In the genomic region with DNA sequence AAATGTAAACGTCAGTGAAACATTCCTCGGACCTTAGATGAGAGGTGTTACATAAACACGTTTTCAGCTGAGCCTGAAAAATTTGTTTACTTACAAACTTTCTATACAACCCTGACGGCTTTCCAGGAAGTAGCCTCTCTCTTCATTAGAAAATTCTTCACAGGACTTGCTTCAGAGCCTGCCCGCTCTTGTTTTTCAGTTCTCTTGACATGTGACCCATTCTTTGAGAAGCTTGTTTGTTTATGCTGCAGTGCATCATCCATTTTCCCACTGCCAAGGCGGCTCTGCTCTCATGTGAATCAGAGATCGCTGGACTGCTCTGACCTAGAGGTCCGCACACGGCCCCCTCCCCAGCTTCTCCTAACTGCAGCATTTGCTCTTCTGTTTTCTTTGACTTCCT, we compare ENCODE assay signal across 11 cellular contexts. TPM values are rescaled to one million over a fixed set of nuclear protein-coding genes. Genes with fewer than 3 reads are reported as not detected.
A peak's percentile ranks its signal among the peaks of the same experiment; 100 is the strongest.
DNase-seq lines count a peak whose midpoint lies in the region; ATAC-seq and TF ChIP-seq lines count a peak whose summit lies in the region.
"Had no signal": no experiment of that assay in that cellular context is flagged by ENCODE, and none has a peak within 500 bp of the region (broad histone marks: within the 10 kb centered on the region; RNA-seq: fewer than 3 reads in every experiment).

No MANE protein-coding gene starts in this region.

- H3K27ac ChIP-seq in prostate gland (peak overlapping the region; percentile 35 to 49), coronary artery (no peak overlapping the region)
- H3K27ac ChIP-seq: C4-2B had no signal

- no peak overlapping the region for H3K4me3 Mint-ChIP-seq in T-helper 17 cell
- H3K4me3 Mint-ChIP-seq in activated CD4-positive, alpha-beta memory T cell treated with anti-CD3 and anti-CD28 coated beads, Interleukin-2, amount 10 ng/mL, durations not matched to agents 7 days and 5 days: no peak overlapping the region
- H3K4me3 Mint-ChIP-seq: naive B cell had no signal

- no peaks in the 10 kb centered on the region for H3K27me3 ChIP-seq in prostate gland (replicated peaks; ENCODE audit: insufficient read depth)

- H3K4me3 ChIP-seq in astrocyte of the cerebellum (ENCODE audit: low read depth, low read length) (no peak overlapping the region), prostate gland (no peak overlapping the region), coronary artery (no peak overlapping the region)

- no peaks in the 10 kb centered on the region for H3K4me1 Mint-ChIP-seq in T-helper 17 cell
- H3K4me1 Mint-ChIP-seq in activated CD4-positive, alpha-beta memory T cell treated with anti-CD3 and anti-CD28 coated beads, Interleukin-2, amount 10 ng/mL, durations not matched to agents 7 days and 5 days: no peaks in the 10 kb centered on the region
- H3K4me1 Mint-ChIP-seq: naive B cell had no signal

- TF ChIP-seq CTCF in astrocyte of the cerebellum (IDR thresholded peaks at IDR 0.05; ENCODE audit: low read depth, low read length, missing control alignments) (no peak), prostate gland (IDR thresholded peaks at IDR 0.05) (no peak), coronary artery (IDR thresholded peaks at IDR 0.05) (no peak)

- no peaks in the 10 kb centered on the region for H3K27me3 Mint-ChIP-seq in T-helper 17 cell
- H3K27me3 Mint-ChIP-seq in activated CD4-positive, alpha-beta memory T cell treated with anti-CD3 and anti-CD28 coated beads, Interleukin-2, amount 10 ng/mL, durations not matched to agents 7 days and 5 days: no peaks in the 10 kb centered on the region

- H3K36me3 ChIP-seq in prostate gland: no peaks in the 10 kb centered on the region

- intact Hi-C loops in head of caudate nucleus (cut with DNase I): no loop called here
- intact Hi-C loops in prostate gland (cut with DNase I): no loop called here

- DNase-seq in ELR (ENCODE audit: low read depth) (peak; percentile 7), astrocyte of the cerebellum (ENCODE audit: low read depth) (peak; percentile 26), head of caudate nucleus (peak in 25 of 42 donors; percentile 1 to 80 (median 32)), prostate gland (ENCODE audit: low spot score) (peak; percentile 49), coronary artery (ENCODE audit: low spot score) (no peak), T-helper 17 cell (no peak)
- DNase-seq in activated CD8-positive, alpha-beta memory T cell treated with anti-CD3 and anti-CD28 coated beads for 24 hours: no peak
- DNase-seq in activated CD4-positive, alpha-beta memory T cell treated with anti-CD3 and anti-CD28 coated beads, Interleukin-2, amount 10 ng/mL, durations not matched to agents 7 days and 5 days: no peak
- DNase-seq: activated effector memory CD4-positive, alpha-beta T cell treated with anti-CD3 and anti-CD28 coated beads, Interleukin-2, amount 50 U/mL, for 16 hours; naive B cell had no signal

- TF ChIP-seq POLR2A in prostate gland (IDR thresholded peaks at IDR 0.05): no peak

- POLR2A ChIA-PET in activated CD4-positive, alpha-beta memory T cell treated with anti-CD3 and anti-CD28 coated beads, Interleukin-2, amount 10 ng/mL, durations not matched to agents 7 days and 5 days (lab: Charles Lee): no interaction called here

- in situ Hi-C loops in astrocyte of the cerebellum (cut with HindIII; ENCODE audit: low sequenced_read_pairs): no loop called here

- H3K9me3 Mint-ChIP-seq in activated CD4-positive, alpha-beta memory T cell treated with anti-CD3 and anti-CD28 coated beads, Interleukin-2, amount 10 ng/mL, durations not matched to agents 7 days and 5 days: peaks cover 8% of the 10 kb centered on the region

- H3K4me1 ChIP-seq in prostate gland (replicated peaks): no peaks in the 10 kb centered on the region

- H3K27ac Mint-ChIP-seq in T-helper 17 cell: no peak overlapping the region
- H3K27ac Mint-ChIP-seq in activated CD4-positive, alpha-beta memory T cell treated with anti-CD3 and anti-CD28 coated beads, Interleukin-2, amount 10 ng/mL, durations not matched to agents 7 days and 5 days: no peak overlapping the region

- no peaks in the 10 kb centered on the region for H3K36me3 Mint-ChIP-seq in T-helper 17 cell (ENCODE audit: low read depth)
- no peaks in the 10 kb centered on the region for H3K36me3 Mint-ChIP-seq in activated CD4-positive, alpha-beta memory T cell treated with anti-CD3 and anti-CD28 coated beads, Interleukin-2, amount 10 ng/mL, durations not matched to agents 7 days and 5 days (ENCODE audit: low read depth)

- no peaks in the 10 kb centered on the region for H3K9me3 ChIP-seq in prostate gland
- H3K9me3 ChIP-seq in T-helper 17 cell (ENCODE audit: control insufficient read depth, low read length, poor library complexity, severe bottlenecking): no peaks in the 10 kb centered on the region

- ATAC-seq in T-helper 17 cell: no peak

- 9% methylated on average over 9 of the region's 9 CpGs for WGBS in prostate gland

- CTCF ChIA-PET in activated CD4-positive, alpha-beta memory T cell treated with anti-CD3 and anti-CD28 coated beads, Interleukin-2, amount 10 ng/mL, durations not matched to agents 7 days and 5 days (lab: Charles Lee): no interaction called here

RNA-seq across cellular contexts. Expression of a gene that starts 47.9 kb away (rescaled TPM):
- total RNA-seq in prostate gland (10 to 100 TPM; 12.8 to 20.5 TPM), T-helper 17 cell (under 1 TPM; 0.12 to 0.31 TPM)
- not detected for total RNA-seq in activated CD4-positive, alpha-beta memory T cell treated with anti-CD3 and anti-CD28 coated beads, Interleukin-2, amount 10 ng/mL, durations not matched to agents 7 days and 5 days

Comparison
In these comparisons a context has a peak if more than half of its experiments do, and no peak if none do; other contexts are left out.
1. DNase-seq: peak in ELR (single experiment), astrocyte of the cerebellum (single experiment), head of caudate nucleus (25 of 42) and prostate gland (single experiment); none in coronary artery (single experiment), T-helper 17 cell (0 of 3), activated CD8-positive, alpha-beta memory T cell treated with anti-CD3 and anti-CD28 coated beads for 24 hours (single experiment) and activated CD4-positive, alpha-beta memory T cell treated with anti-CD3 and anti-CD28 coated beads, Interleukin-2, amount 10 ng/mL, durations not matched to agents 7 days and 5 days (single experiment).
2. H3K27ac ChIP-seq: peak in prostate gland (2 of 2); none in coronary artery (0 of 2).
3. RNA of a gene that starts 47.9 kb away (total RNA-seq): 12.8 to 20.5 TPM in prostate gland; 0.12 to 0.31 TPM in T-helper 17 cell and not detected in activated CD4-positive, alpha-beta memory T cell treated with anti-CD3 and anti-CD28 coated beads, Interleukin-2, amount 10 ng/mL, durations not matched to agents 7 days and 5 days; every median in the first group is over 10 times any median in the second.